ENCODE assay signal across 1 cellular context in the genomic region with DNA sequence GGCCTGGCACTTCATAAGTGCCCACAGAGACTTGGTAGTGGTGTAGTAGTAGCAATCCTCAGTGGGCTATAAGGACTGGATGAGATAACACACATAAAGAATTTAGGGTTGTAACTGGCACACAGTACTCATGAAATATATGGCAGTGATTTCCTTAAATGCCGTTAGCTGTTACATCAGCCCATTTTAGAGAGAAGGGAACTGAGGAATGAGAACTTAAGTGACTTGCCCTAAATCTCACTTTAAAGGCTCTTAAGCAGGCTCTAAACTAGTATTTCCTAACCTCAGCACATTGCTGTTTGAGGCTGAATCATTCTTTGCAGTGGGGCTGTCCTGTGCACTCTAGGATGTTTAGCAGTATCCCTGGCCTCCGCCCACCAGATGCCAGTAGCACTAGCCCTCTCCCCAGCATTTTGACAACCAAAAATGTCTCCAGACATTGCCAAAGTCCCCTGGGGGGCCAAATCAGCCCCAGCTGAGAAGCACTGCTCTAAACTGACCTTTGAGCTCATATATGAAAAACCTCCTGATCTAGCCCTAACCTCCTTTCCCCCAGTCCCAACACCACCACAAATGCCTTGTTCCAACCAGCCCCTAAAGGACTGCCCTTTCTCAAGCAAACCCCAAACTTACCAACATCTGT.
TF ChIP-seq lines count a peak whose summit lies in the region.

No MANE protein-coding gene starts in this region.

TF ChIP-seq in GM23338, 12 proteins besides CTCF, POLR2A, EP300 and RAD21 (continued from another document):
- TF ChIP-seq STAT1 (IDR thresholded peaks at IDR 0.05; ENCODE audit: unreplicated experiment), result no peak
